14 cellular contexts compared by ENCODE assay signal in the genomic region with DNA sequence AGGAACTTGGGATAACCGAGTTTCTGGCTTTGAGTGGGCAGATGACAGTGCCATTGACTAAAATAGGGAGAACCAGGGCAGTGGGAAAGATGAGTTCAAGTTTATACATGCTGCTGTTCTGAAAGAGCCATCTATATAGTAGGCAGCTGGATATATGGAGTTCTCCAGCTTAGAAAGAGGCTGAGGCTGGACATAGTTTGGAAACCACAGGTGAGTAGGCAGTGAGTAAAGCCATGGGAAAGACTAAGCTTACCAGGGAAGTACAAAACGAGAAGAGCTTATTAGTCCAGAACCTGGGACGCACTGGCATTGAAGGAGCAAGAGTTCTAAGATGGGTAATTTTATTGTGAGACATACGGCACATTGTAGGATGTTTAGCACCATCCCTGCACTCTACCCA. TPM values are rescaled to one million over a fixed set of nuclear protein-coding genes. Genes with fewer than 3 reads are reported as not detected.
A peak's percentile ranks its signal among the peaks of the same experiment; 100 is the strongest.
DNase-seq lines count a peak whose midpoint lies in the region; ATAC-seq and TF ChIP-seq lines count a peak whose summit lies in the region.
"Had no signal": no experiment of that assay in that cellular context is flagged by ENCODE, and none has a peak within 500 bp of the region (broad histone marks: within the 10 kb centered on the region; RNA-seq: fewer than 3 reads in every experiment).

No MANE protein-coding gene starts in this region.

- peak overlapping the region; percentile 29; the same call in 2 of the 3 replicates for H2BK15ac ChIP-seq in IMR-90 (ENCODE audit: low read depth, low read length)

- H2BK120ac ChIP-seq in IMR-90 (ENCODE audit: low read depth, low read length): peak overlapping the region; percentile 1; the same call in 1 of the 2 replicates

- no peak overlapping the region for H3K4me3 ChIP-seq in BLaER1 treated with 17β-estradiol and CSF1 and Interleukin-3, amounts not matched to agents 10 nM and 100 nM
- H3K4me3 ChIP-seq in IMR-90 (ENCODE audit: insufficient read depth, low read depth, low read length): no peak overlapping the region
- H3K4me3 ChIP-seq: heart right ventricle, SK-N-MC, suprapubic skin had no signal

- in situ Hi-C loops in IMR-90 (cut with MboI; ENCODE audit: low sequenced_read_pairs): no loop called here

- peaks cover 9 to 47% of the 10 kb centered on the region in 2 experiments for H3K79me1 ChIP-seq in IMR-90 (ENCODE audit: low read depth in 1 of 2, low read length in 2 of 2)

- no peak for TF ChIP-seq RAD21 in IMR-90 (IDR thresholded peaks at IDR 0.05; ENCODE audit: low read length)

- CTCF ChIA-PET in IMR-90 (lab: Yijun Ruan, JAX): no interaction called here

- 40% methylated on average over 1 of the region's 4 CpGs; no CpG with 5 or more reads in 1 of the 2 experiments for WGBS in IMR-90 (ENCODE audit: extremely low coverage in 2 of 2, insufficient read length in 1 of 2), 2 experiments

- H3K9me1 ChIP-seq in IMR-90 (ENCODE audit: insufficient read depth, low read length): peaks cover 16% of the 10 kb centered on the region

- peak overlapping the region; percentile 79 for H2BK5ac ChIP-seq in IMR-90 (ENCODE audit: low read depth, low read length, poor library complexity, severe bottlenecking)

- peaks cover 26% of the 10 kb centered on the region for H3K4me1 Mint-ChIP-seq in chondrocyte (ENCODE audit: low read depth)
- H3K4me1 Mint-ChIP-seq in natural killer cell treated with Interleukin-12 subunit alpha and Interleukin-12 subunit beta and Interleukin-15 and Interleukin-18, amount 100 ng/mL, for 72 hours (ENCODE audit: low read depth in 2 of 2): peaks cover 27 to 29% of the 10 kb centered on the region in 2 donors
- H3K4me1 Mint-ChIP-seq in activated naive CD8-positive, alpha-beta T cell treated with anti-CD3 and anti-CD28 coated beads for 36 hours: peaks cover 20% of the 10 kb centered on the region

- H2AK5ac ChIP-seq in IMR-90 (ENCODE audit: low read depth, low read length): peak overlapping the region; percentile 48

- no peak for TF ChIP-seq CTCF in IMR-90 (conservative IDR thresholded peaks at IDR 0.05; ENCODE audit: low read depth, low read length)
- no peak for TF ChIP-seq CTCF in chondrocyte (IDR thresholded peaks at IDR 0.05)

- H3K4ac ChIP-seq in IMR-90 (ENCODE audit: low read depth, low read length): peak overlapping the region; percentile 26; the same call in 1 of the 2 replicates

- H3K9me3 Mint-ChIP-seq in chondrocyte (ENCODE audit: low read depth): no peaks in the 10 kb centered on the region
- no peaks in the 10 kb centered on the region for H3K9me3 Mint-ChIP-seq in natural killer cell treated with Interleukin-12 subunit alpha and Interleukin-12 subunit beta and Interleukin-15 and Interleukin-18, amount 100 ng/mL, for 72 hours
- H3K9me3 Mint-ChIP-seq in activated naive CD8-positive, alpha-beta T cell treated with anti-CD3 and anti-CD28 coated beads for 36 hours: no peaks in the 10 kb centered on the region
- H3K9me3 Mint-ChIP-seq: IgD-negative memory B cell, naive B cell had no signal

- peak overlapping the region; percentile 87 for H3K27ac Mint-ChIP-seq in chondrocyte (ENCODE audit: unreplicated experiment)
- H3K27ac Mint-ChIP-seq in natural killer cell treated with Interleukin-12 subunit alpha and Interleukin-12 subunit beta and Interleukin-15 and Interleukin-18, amount 100 ng/mL, for 72 hours: peak overlapping the region; percentile 65 to 72
- H3K27ac Mint-ChIP-seq in activated naive CD8-positive, alpha-beta T cell treated with anti-CD3 and anti-CD28 coated beads for 36 hours: no peak overlapping the region
- H3K27ac Mint-ChIP-seq: IgD-negative memory B cell had no signal

- no peak overlapping the region for H3K4me3 Mint-ChIP-seq in chondrocyte (ENCODE audit: unreplicated experiment)
- H3K4me3 Mint-ChIP-seq in natural killer cell treated with Interleukin-12 subunit alpha and Interleukin-12 subunit beta and Interleukin-15 and Interleukin-18, amount 100 ng/mL, for 72 hours: peak overlapping the region; percentile 14
- no peak overlapping the region for H3K4me3 Mint-ChIP-seq in activated naive CD8-positive, alpha-beta T cell treated with anti-CD3 and anti-CD28 coated beads for 36 hours
- H3K4me3 Mint-ChIP-seq: IgD-negative memory B cell, naive B cell had no signal

- no peaks in the 10 kb centered on the region for H3K27me3 ChIP-seq in BLaER1 treated with 17β-estradiol and CSF1 and Interleukin-3, amounts not matched to agents 10 nM and 100 nM
- no peaks in the 10 kb centered on the region for H3K27me3 ChIP-seq in IMR-90 (ENCODE audit: control insufficient read depth, insufficient read depth, low read length)
- H3K27me3 ChIP-seq: heart right ventricle, suprapubic skin had no signal

- no peak overlapping the region; the same call in none of the 2 replicates for H3K23ac ChIP-seq in IMR-90 (ENCODE audit: low read depth, low read length)

- H2AFZ ChIP-seq in IMR-90 (replicated peaks; ENCODE audit: low read length, poor library complexity): no peak overlapping the region

- H4K91ac ChIP-seq in IMR-90 (ENCODE audit: insufficient read depth, low read depth, low read length): peak overlapping the region; percentile 35; the same call in 1 of the 2 replicates

- peak; percentile 49 for DNase-seq in IMR-90
- no peak for DNase-seq in chondrocyte (ENCODE audit: low spot score)
- no peak for DNase-seq in natural killer cell treated with Interleukin-12 subunit alpha and Interleukin-12 subunit beta and Interleukin-15 and Interleukin-18, amount 100 ng/mL, for 72 hours (ENCODE audit: low spot score)
- DNase-seq in activated naive CD8-positive, alpha-beta T cell treated with anti-CD3 and anti-CD28 coated beads for 36 hours: no peak
- DNase-seq: activated CD8-positive, alpha-beta memory T cell treated with anti-CD3 and anti-CD28 coated beads for 24 hours; heart right ventricle; naive B cell had no signal

- no peak overlapping the region for H2AK9ac ChIP-seq in IMR-90 (replicated peaks; ENCODE audit: low read depth, low read length, poor library complexity)

- H3K18ac ChIP-seq in IMR-90 (ENCODE audit: low read depth, low read length): peak overlapping the region; percentile 5; the same call in 1 of the 2 replicates

- H3K4me1 ChIP-seq in BLaER1 treated with 17β-estradiol and CSF1 and Interleukin-3, amounts not matched to agents 10 nM and 100 nM: peaks cover 30 to 61% (median 54%) of the 10 kb centered on the region in 10 experiments
- H3K4me1 ChIP-seq in IMR-90 (ENCODE audit: control insufficient read depth, insufficient read depth, low read length): peaks cover 9% of the 10 kb centered on the region

- no peak overlapping the region for H3K56ac ChIP-seq in IMR-90 (ENCODE audit: extremely low read depth, insufficient read depth, low read length)

- H2BK20ac ChIP-seq in IMR-90 (ENCODE audit: low read depth, low read length): peak overlapping the region; percentile 35

- H3K9me3 ChIP-seq in BLaER1 treated with 17β-estradiol and CSF1 and Interleukin-3, amounts not matched to agents 10 nM and 100 nM (replicated peaks in 1 of 11): no peaks in the 10 kb centered on the region
- H3K9me3 ChIP-seq in IMR-90 (ENCODE audit: control insufficient read depth, insufficient read depth, low read length): no peaks in the 10 kb centered on the region
- H3K9me3 ChIP-seq: heart right ventricle, suprapubic skin had no signal

- no peak overlapping the region for H3K9ac ChIP-seq in BLaER1 treated with 17β-estradiol and CSF1 and Interleukin-3, amounts not matched to agents 10 nM and 100 nM
- no peak overlapping the region for H3K9ac ChIP-seq in IMR-90 (ENCODE audit: low read depth, low read length)

- H3K36me3 ChIP-seq in BLaER1 treated with 17β-estradiol and CSF1 and Interleukin-3, amounts not matched to agents 10 nM and 100 nM: peaks cover 7 to 33% (median 18%) of the 10 kb centered on the region in 11 experiments; a peak in 20 of 22 replicates
- peaks cover 5% of the 10 kb centered on the region for H3K36me3 ChIP-seq in IMR-90 (ENCODE audit: control insufficient read depth, insufficient read depth, low read length)

- peaks cover under 1 to 31% (median 11%) of the 10 kb centered on the region in 11 experiments; a peak in 13 of 22 replicates for H4K20me1 ChIP-seq in BLaER1 treated with 17β-estradiol and CSF1 and Interleukin-3, amounts not matched to agents 10 nM and 100 nM
- H4K20me1 ChIP-seq in IMR-90 (ENCODE audit: insufficient read depth, low read length): peaks cover 4% of the 10 kb centered on the region; the same call in 1 of the 2 replicates

- H3K27ac ChIP-seq in BLaER1 treated with 17β-estradiol and CSF1 and Interleukin-3, amounts not matched to agents 10 nM and 100 nM: peak overlapping the region in 9 of 11 experiments; percentile 4 to 52 (median 33); a peak in 12 of 22 replicates
- peak overlapping the region; percentile 26; the same call in 1 of the 2 replicates for H3K27ac ChIP-seq in IMR-90 (ENCODE audit: insufficient read depth, low read length)
- H3K27ac ChIP-seq: suprapubic skin had no signal

- POLR2A ChIA-PET in IMR-90 (lab: Charles Lee; ENCODE audit: unreplicated experiment): no interaction called here

- no peak overlapping the region for H4K5ac ChIP-seq in IMR-90 (ENCODE audit: low read depth, low read length)

- dilution Hi-C loops in IMR-90 (cut with HindIII; ENCODE audit: low sequenced_read_pairs, unreplicated experiment): no loop called here

- no peak for ATAC-seq in IMR-90 (ENCODE audit: low read depth)
- no peak for ATAC-seq in natural killer cell treated with Interleukin-12 subunit alpha and Interleukin-12 subunit beta and Interleukin-15 and Interleukin-18, amount 100 ng/mL, for 72 hours
- ATAC-seq in GM21723 (IDR thresholded peaks at IDR 0.05; ENCODE audit: unreplicated experiment): no peak
- ATAC-seq in GM19023 (IDR thresholded peaks at IDR 0.05; ENCODE audit: unreplicated experiment): no peak
- no peak for ATAC-seq in HG03565 (IDR thresholded peaks at IDR 0.05; ENCODE audit: unreplicated experiment)

- intact Hi-C loops in IMR-90 (cut with micrococcal nuclease): loop anchor here (2.0 kb wide), 1 partner anchor 53 kb away; no protein-coding TSS in a partner anchor

- peaks cover 5% of the 10 kb centered on the region for H3K36me3 Mint-ChIP-seq in chondrocyte (ENCODE audit: low read depth)
- H3K36me3 Mint-ChIP-seq in natural killer cell treated with Interleukin-12 subunit alpha and Interleukin-12 subunit beta and Interleukin-15 and Interleukin-18, amount 100 ng/mL, for 72 hours: no peaks in the 10 kb centered on the region
- H3K36me3 Mint-ChIP-seq in activated naive CD8-positive, alpha-beta T cell treated with anti-CD3 and anti-CD28 coated beads for 36 hours: peaks cover 5% of the 10 kb centered on the region
- H3K36me3 Mint-ChIP-seq: IgD-negative memory B cell, naive B cell had no signal

- peak overlapping the region in 1 of 2 experiments; percentile 60; a peak in 2 of 4 replicates for H4K8ac ChIP-seq in IMR-90 (ENCODE audit: low read depth in 2 of 2, low read length in 2 of 2)

- no peaks in the 10 kb centered on the region for H3K27me3 Mint-ChIP-seq in chondrocyte (ENCODE audit: low read depth)
- H3K27me3 Mint-ChIP-seq in natural killer cell treated with Interleukin-12 subunit alpha and Interleukin-12 subunit beta and Interleukin-15 and Interleukin-18, amount 100 ng/mL, for 72 hours: no peaks in the 10 kb centered on the region
- no peaks in the 10 kb centered on the region for H3K27me3 Mint-ChIP-seq in activated naive CD8-positive, alpha-beta T cell treated with anti-CD3 and anti-CD28 coated beads for 36 hours
- H3K27me3 Mint-ChIP-seq: IgD-negative memory B cell, naive B cell had no signal

- H3K14ac ChIP-seq in IMR-90 (replicated peaks; ENCODE audit: low read depth, low read length): peak overlapping the region; percentile 69

- no peak for TF ChIP-seq POLR2A in IMR-90 (IDR thresholded peaks at IDR 0.05; ENCODE audit: low read depth, low read length)

- H3K4me2 ChIP-seq in BLaER1 treated with 17β-estradiol and CSF1 and Interleukin-3, amounts not matched to agents 10 nM and 100 nM: peak overlapping the region in 9 of 11 experiments; percentile 18 to 72 (median 48); a peak in 18 of 22 replicates
- no peak overlapping the region for H3K4me2 ChIP-seq in IMR-90 (ENCODE audit: low read depth, low read length)

- BruUV-seq in IMR-90 (replicated peaks; lab: Mats Ljungman, UMichigan): no TSS peak

RNA-seq across cellular contexts. Expression of a gene that starts 54.2 kb away (rescaled TPM):
- total RNA-seq in IMR-90 (2012; rRNA removed): 13.6 and 20.8 TPM in 2 replicates
- 4.0 and 7.1 TPM in 2 replicates for polyA plus RNA-seq in IMR-90 (2012; rRNA removed)
- polyA plus RNA-seq in IMR-90 (2012; cell fraction: cytosol; rRNA removed): 1.2 and 2.3 TPM in 2 replicates
- polyA plus RNA-seq in IMR-90 (2012; cell fraction: nucleus; rRNA removed; ENCODE audit: low replicate concordance): 0.79 and 3.5 TPM in 2 replicates
- total RNA-seq in chondrocyte: 18.6 to 21.9 TPM (median 21.1 TPM) in 3 replicates
- total RNA-seq in natural killer cell treated with Interleukin-12 subunit alpha and Interleukin-12 subunit beta and Interleukin-15 and Interleukin-18, amount 100 ng/mL, for 72 hours: 10 to 100 TPM; 48.7 to 57.6 TPM
- total RNA-seq in activated naive CD8-positive, alpha-beta T cell treated with anti-CD3 and anti-CD28 coated beads for 36 hours: 10 to 100 TPM; 44.0 to 44.1 TPM
